Comparison of ENCODE assay signal across 17 cellular contexts in genomic region chr10:30992671-30993070, GRCh38.
"Had no signal": no experiment of that assay in that cellular context is flagged by ENCODE, and none has a peak within 500 bp of the region (broad histone marks: within the 10 kb centered on the region; RNA-seq: fewer than 3 reads in every experiment).

No MANE protein-coding gene starts in this region.

- H3K4me3 Mint-ChIP-seq: activated CD4-positive, alpha-beta memory T cell treated with anti-CD3 and anti-CD28 coated beads for 36 hours; activated CD8-positive, alpha-beta memory T cell treated with anti-CD3 and anti-CD28 coated beads, Interleukin-2, amount 10 ng/mL, durations not matched to agents 7 days and 5 days; activated naive CD4-positive, alpha-beta T cell treated with anti-CD3 and anti-CD28 coated beads for 36 hours; activated naive CD8-positive, alpha-beta T cell treated with anti-CD3 and anti-CD28 coated beads, Interleukin-2, amount 50 U/mL, for 24 hours; naive thymus-derived CD4-positive, alpha-beta T cell had no signal

- ATAC-seq: activated CD8-positive, alpha-beta memory T cell treated with anti-CD3 and anti-CD28 coated beads, Interleukin-2, amount 10 ng/mL, durations not matched to agents 7 days and 5 days; activated naive CD8-positive, alpha-beta T cell treated with anti-CD3 and anti-CD28 coated beads, Interleukin-2, amount 50 U/mL, for 24 hours; naive thymus-derived CD4-positive, alpha-beta T cell; pancreas had no signal

- H3K27ac ChIP-seq: cardiac muscle cell, pancreas had no signal

- DNase-seq: activated CD4-positive, alpha-beta memory T cell treated with anti-CD3 and anti-CD28 coated beads for 36 hours; activated CD4-positive, alpha-beta T cell treated with anti-CD3 and anti-CD28 coated beads for 1 hour; activated CD8-positive, alpha-beta memory T cell treated with anti-CD3 and anti-CD28 coated beads, Interleukin-2, amount 10 ng/mL, durations not matched to agents 7 days and 5 days; activated naive CD4-positive, alpha-beta T cell treated with anti-CD3 and anti-CD28 coated beads for 36 hours; activated naive CD8-positive, alpha-beta T cell treated with anti-CD3 and anti-CD28 coated beads, Interleukin-2, amount 50 U/mL, for 24 hours; activated T-cell treated with anti-CD3 and anti-CD28 coated beads, Interleukin-2, amount 50 U/mL, for 1 hour; midbrain; naive thymus-derived CD4-positive, alpha-beta T cell; pancreas; stimulated activated CD4-positive, alpha-beta T cell treated with anti-CD3 and anti-CD28 coated beads, Interleukin-15, amount 100 ng/mL, for 24 hours; stimulated activated CD4-positive, alpha-beta T cell treated with anti-CD3 and anti-CD28 coated beads, Interleukin-4, amount 100 ng/mL, for 24 hours; stimulated activated naive CD4-positive, alpha-beta T cell; T-helper 9 cell had no signal

- H3K36me3 ChIP-seq: cardiac muscle cell, esophagus muscularis mucosa, pancreas had no signal

- H3K27me3 Mint-ChIP-seq: activated CD4-positive, alpha-beta memory T cell treated with anti-CD3 and anti-CD28 coated beads for 36 hours; activated CD8-positive, alpha-beta memory T cell treated with anti-CD3 and anti-CD28 coated beads, Interleukin-2, amount 10 ng/mL, durations not matched to agents 7 days and 5 days; activated naive CD8-positive, alpha-beta T cell treated with anti-CD3 and anti-CD28 coated beads, Interleukin-2, amount 50 U/mL, for 24 hours; naive thymus-derived CD4-positive, alpha-beta T cell had no signal

- H3K9me3 ChIP-seq: pancreas had no signal

- H3K27me3 ChIP-seq: cardiac muscle cell, esophagus muscularis mucosa, pancreas had no signal

- H3K27ac Mint-ChIP-seq: activated CD4-positive, alpha-beta memory T cell treated with anti-CD3 and anti-CD28 coated beads for 36 hours; activated CD8-positive, alpha-beta memory T cell treated with anti-CD3 and anti-CD28 coated beads, Interleukin-2, amount 10 ng/mL, durations not matched to agents 7 days and 5 days; activated naive CD4-positive, alpha-beta T cell treated with anti-CD3 and anti-CD28 coated beads for 36 hours; activated naive CD8-positive, alpha-beta T cell treated with anti-CD3 and anti-CD28 coated beads, Interleukin-2, amount 50 U/mL, for 24 hours; naive thymus-derived CD4-positive, alpha-beta T cell had no signal

- H3K4me3 ChIP-seq: cardiac muscle cell, esophagus muscularis mucosa, lung, pancreas, skin epidermis had no signal

- H3K4me1 ChIP-seq: pancreas had no signal
